ENCODE assay signal across 10 cellular contexts in genomic region chr2:174752403-174753037, GRCh38. TPM values are rescaled to one million over a fixed set of nuclear protein-coding genes. Genes with fewer than 3 reads are reported as not detected.
DNase-seq lines count a peak whose midpoint lies in the region; ATAC-seq, FAIRE-seq and TF ChIP-seq lines count a peak whose summit lies in the region.
"Had no signal": no experiment of that assay in that cellular context is flagged by ENCODE, and none has a peak within 500 bp of the region (broad histone marks: within the 10 kb centered on the region; RNA-seq: fewer than 3 reads in every experiment).

No MANE protein-coding gene starts in this region.

- no peak for TF ChIP-seq CTCF in GM12864 (IDR thresholded peaks at IDR 0.05; ENCODE audit: low read depth, low read length, missing control alignments)
- no peak for TF ChIP-seq CTCF in pancreas (IDR thresholded peaks at IDR 0.05)
- TF ChIP-seq CTCF in BE2C (IDR thresholded peaks at IDR 0.05; ENCODE audit: low read depth, low read length): no peak

- peaks cover 32% of the 10 kb centered on the region for H3K4me1 Mint-ChIP-seq in activated naive CD8-positive, alpha-beta T cell (ENCODE audit: low read depth)

- H3K27me3 ChIP-seq in pancreas (no peaks in the 10 kb centered on the region), BE2C (no peaks in the 10 kb centered on the region)

- H3K4me1 ChIP-seq in pancreas: no peaks in the 10 kb centered on the region
- H3K4me1 ChIP-seq in BE2C: no peaks in the 10 kb centered on the region

- H3K36me3 ChIP-seq in pancreas (no peaks in the 10 kb centered on the region), BE2C (no peaks in the 10 kb centered on the region)

- WGBS in pancreas, 2 donors: 69 to 77% methylated on average over 4 of the region's 4 CpGs

- H3K4me3 Mint-ChIP-seq in activated naive CD8-positive, alpha-beta T cell: no peak overlapping the region
- H3K4me3 Mint-ChIP-seq: activated naive CD8-positive, alpha-beta T cell treated with anti-CD3 and anti-CD28 coated beads, Interleukin-2, amount 10 ng/mL, durations not matched to agents 7 days and 5 days had no signal

- intact Hi-C loops in pancreas (cut with DNase I): no loop called here

- H3K4me3 ChIP-seq in GM12864 (ENCODE audit: low read depth, low read length) (no peak overlapping the region), pancreas (no peak overlapping the region), BE2C (ENCODE audit: low read depth, low read length) (no peak overlapping the region)

- H3K27me3 Mint-ChIP-seq in activated naive CD8-positive, alpha-beta T cell: no peaks in the 10 kb centered on the region

- no peaks in the 10 kb centered on the region for H3K36me3 Mint-ChIP-seq in activated naive CD8-positive, alpha-beta T cell
- H3K36me3 Mint-ChIP-seq: activated naive CD8-positive, alpha-beta T cell treated with anti-CD3 and anti-CD28 coated beads, Interleukin-2, amount 10 ng/mL, durations not matched to agents 7 days and 5 days had no signal

- no peaks in the 10 kb centered on the region for H3K9me3 Mint-ChIP-seq in activated naive CD8-positive, alpha-beta T cell (ENCODE audit: low read depth)
- H3K9me3 Mint-ChIP-seq: activated naive CD8-positive, alpha-beta T cell treated with anti-CD3 and anti-CD28 coated beads, Interleukin-2, amount 10 ng/mL, durations not matched to agents 7 days and 5 days had no signal

- DNase-seq in GM12864 (ENCODE audit: low read depth) (peak; percentile 48), pancreas (no peak), middle frontal gyrus (ENCODE audit: extremely low spot score, low spot score) (no peak), BE2C (no peak), globus pallidus (ENCODE audit: low spot score) (no peak)
- DNase-seq: activated naive CD8-positive, alpha-beta T cell treated with anti-CD3 and anti-CD28 coated beads, Interleukin-2, amount 10 ng/mL, durations not matched to agents 7 days and 5 days; NCI-H1694 had no signal

- H3K9me3 ChIP-seq in pancreas: no peaks in the 10 kb centered on the region
- no peaks in the 10 kb centered on the region for H3K9me3 ChIP-seq in BE2C

- FAIRE-seq in pancreas (lab: Jason Lieb, UNC): no peak

- H3K27ac ChIP-seq in pancreas: no peak overlapping the region

- ATAC-seq in GM19463 (IDR thresholded peaks at IDR 0.05; ENCODE audit: unreplicated experiment): peak; percentile 81
- ATAC-seq in HG03175 (IDR thresholded peaks at IDR 0.05; ENCODE audit: unreplicated experiment): peak; percentile 85
- ATAC-seq in pancreas: no peak

- H3K27ac Mint-ChIP-seq in activated naive CD8-positive, alpha-beta T cell: peak overlapping the region; percentile 64
- H3K27ac Mint-ChIP-seq: activated naive CD8-positive, alpha-beta T cell treated with anti-CD3 and anti-CD28 coated beads, Interleukin-2, amount 10 ng/mL, durations not matched to agents 7 days and 5 days had no signal

RNA-seq across cellular contexts. Expression of gene CHRNA1, which starts 11.8 kb away (rescaled TPM):
- under 1 TPM in 2 of 6 donors, not detected in 4; 0.12 to 0.14 TPM for total RNA-seq in pancreas
- polyA plus RNA-seq in pancreas: under 1 TPM in 1 of 2 donors, not detected in 1; 0.14 TPM
- polyA plus RNA-seq in BE2C (2012; ENCODE audit: insufficient read depth, insufficient read length, low read depth): not detected
- total RNA-seq: activated naive CD8-positive, alpha-beta T cell treated with anti-CD3 and anti-CD28 coated beads, Interleukin-2, amount 10 ng/mL, durations not matched to agents 7 days and 5 days had no signal

Comparison
In these comparisons a context has a peak if more than half of its experiments do, and no peak if none do; other contexts are left out.
1. ATAC-seq: peak in GM19463 (single experiment) and HG03175 (single experiment); none in pancreas (0 of 4).